ENCODE assay signal across 15 cellular contexts in genomic region chr7:78620931-78621330, GRCh38.
A peak's percentile ranks its signal among the peaks of the same experiment; 100 is the strongest.
DNase-seq lines count a peak whose midpoint lies in the region; ATAC-seq, FAIRE-seq and TF ChIP-seq lines count a peak whose summit lies in the region.
"Had no signal": no experiment of that assay in that cellular context is flagged by ENCODE, and none has a peak within 500 bp of the region (broad histone marks: within the 10 kb centered on the region; RNA-seq: fewer than 3 reads in every experiment).

No MANE protein-coding gene starts in this region.

- TF ChIP-seq POLR2A in HepG2 (IDR thresholded peaks at IDR 0.05; ENCODE audit: insufficient read depth in 1 of 2, low read depth in 2 of 2, low read length in 2 of 2) (no peak), right lobe of liver (IDR thresholded peaks at IDR 0.05) (no peak)

- H3K9me3 Mint-ChIP-seq in activated T-helper 17 cell treated with anti-CD3 and anti-CD28 coated beads, Interleukin-2, amount 50 U/mL, for 72 hours: peaks cover 6% of the 10 kb centered on the region
- H3K9me3 Mint-ChIP-seq: T-helper 2 cell treated with Interferon-gamma antibody and Interleukin-4, amounts not matched to agents 5 μg/mL and 100 μg/mL, for 36 hours had no signal

- no TSS peak for BruUV-seq in HepG2 (replicated peaks; lab: Mats Ljungman, UMichigan)

- intact Hi-C loops in HepG2 (cut with micrococcal nuclease; ENCODE audit: unreplicated experiment) (no loop called here), right lobe of liver (cut with DNase I) (no loop called here)

- POLR2A ChIA-PET in HepG2 (lab: Yijun Ruan, JAX): no interaction called here

- no peaks in the 10 kb centered on the region for H3K36me3 ChIP-seq in HepG2 (replicated peaks in 1 of 2; ENCODE audit: control insufficient read depth in 1 of 2, insufficient read depth in 2 of 2, low read length in 2 of 2)
- no peaks in the 10 kb centered on the region for H3K36me3 ChIP-seq in right lobe of liver

- TF ChIP-seq CTCF in HepG2 (CRISPR knock-in tag; IDR thresholded peaks at IDR 0.05): no peak
- TF ChIP-seq CTCF in right lobe of liver (IDR thresholded peaks at IDR 0.05): no peak
- no peak for TF ChIP-seq CTCF in fibroblast of mammary gland (conservative IDR thresholded peaks at IDR 0.05; ENCODE audit: control insufficient read depth, insufficient read depth, low read depth, low read length)

- H3K4me2 ChIP-seq in HepG2 (ENCODE audit: low read depth, low read length): no peak overlapping the region

- H3K79me2 ChIP-seq in HepG2 (ENCODE audit: insufficient read depth, low read length): no peaks in the 10 kb centered on the region

- in situ Hi-C loops in HepG2 (cut with HindIII; ENCODE audit: extremely low pct_ligation_motif_present, low pct_unique_long_range_greater_than_20kb): no loop called here
- in situ Hi-C loops in SK-MEL-5 (cut with HindIII; ENCODE audit: low pct_unique_long_range_greater_than_20kb, low sequenced_read_pairs): no loop called here

- H3K27me3 Mint-ChIP-seq in activated T-helper 17 cell treated with anti-CD3 and anti-CD28 coated beads, Interleukin-2, amount 50 U/mL, for 72 hours: no peaks in the 10 kb centered on the region
- H3K27me3 Mint-ChIP-seq: activated naive CD8-positive, alpha-beta T cell; stimulated activated naive B cell treated with anti-CD40 and anti-IgM and Interleukin-4, amounts not matched to agents 10 μg/mL and 1 μg/mL and 100 μg/mL, for 72 hours had no signal

- no peak overlapping the region for H3K4me3 Mint-ChIP-seq in activated T-helper 17 cell treated with anti-CD3 and anti-CD28 coated beads, Interleukin-2, amount 50 U/mL, for 72 hours
- H3K4me3 Mint-ChIP-seq: activated naive CD8-positive, alpha-beta T cell; stimulated activated naive B cell treated with anti-CD40 and anti-IgM and Interleukin-4, amounts not matched to agents 10 μg/mL and 1 μg/mL and 100 μg/mL, for 72 hours; T-helper 2 cell treated with Interferon-gamma antibody and Interleukin-4, amounts not matched to agents 5 μg/mL and 100 μg/mL, for 36 hours had no signal

- H4K20me1 ChIP-seq in HepG2 (ENCODE audit: insufficient read depth, low read length): no peaks in the 10 kb centered on the region; the same call in 1 of the 2 replicates

- TF ChIP-seq EP300 in HepG2 (IDR thresholded peaks at IDR 0.05; ENCODE audit: low read depth in 2 of 2, low read length in 2 of 2): no peak
- no peak for TF ChIP-seq EP300 in HepG2 (CRISPR knock-in tag; IDR thresholded peaks at IDR 0.05; ENCODE audit: borderline replicate concordance)

- no peak overlapping the region for H3K9ac ChIP-seq in HepG2 (ENCODE audit: insufficient read depth, low read depth, low read length)

- H3K27ac ChIP-seq in HepG2 (ENCODE audit: extremely low read length, insufficient read depth, low read length) (no peak overlapping the region), right lobe of liver (no peak overlapping the region)
- H3K27ac ChIP-seq: gastroesophageal sphincter had no signal

- no peaks in the 10 kb centered on the region for H3K4me1 Mint-ChIP-seq in activated T-helper 17 cell treated with anti-CD3 and anti-CD28 coated beads, Interleukin-2, amount 50 U/mL, for 72 hours
- H3K4me1 Mint-ChIP-seq: stimulated activated naive B cell treated with anti-CD40 and anti-IgM and Interleukin-4, amounts not matched to agents 10 μg/mL and 1 μg/mL and 100 μg/mL, for 72 hours had no signal

- no peaks in the 10 kb centered on the region for H3K27me3 ChIP-seq in HepG2 (ENCODE audit: control insufficient read depth in 1 of 2, insufficient read depth in 2 of 2, low read length in 2 of 2)
- no peaks in the 10 kb centered on the region for H3K27me3 ChIP-seq in right lobe of liver
- H3K27me3 ChIP-seq: gastroesophageal sphincter had no signal

- peak; percentile 2 for DNase-seq in HepG2 (ENCODE audit: low spot score)
- DNase-seq in right lobe of liver: no peak
- DNase-seq in SK-MEL-5 (ENCODE audit: low read depth, low spot score): peak; percentile 8
- peak; percentile 17 for DNase-seq in fibroblast of mammary gland (ENCODE audit: low read depth)
- peak; percentile 28 for DNase-seq in urothelium cell line (ENCODE audit: low spot score)
- DNase-seq: NCI-H1694 treated with DMSO at 0.1 percent for 48 hours; posterior cingulate gyrus; stimulated activated CD4-positive, alpha-beta T cell treated with anti-CD3 and anti-CD28 coated beads, Interleukin-2, amount 100 ng/mL, for 24 hours; stimulated activated naive B cell treated with anti-CD40 and anti-IgM and Interleukin-4, amounts not matched to agents 10 μg/mL and 1 μg/mL and 100 μg/mL, for 72 hours had no signal

- CTCF ChIA-PET in HepG2 (lab: Yijun Ruan, JAX; ENCODE audit: low intra/inter-chr PET ratio, low total read pairs): no interaction called here

- H3K9me3 ChIP-seq in HepG2 (ENCODE audit: low read length): no peaks in the 10 kb centered on the region
- no peaks in the 10 kb centered on the region for H3K9me3 ChIP-seq in right lobe of liver
- H3K9me3 ChIP-seq: gastroesophageal sphincter had no signal

- WGBS in HepG2 (ENCODE audit: low lambda C conversion rate): 17% methylated on average over 2 of the region's 2 CpGs
- 50% methylated on average over 2 of the region's 2 CpGs for WGBS in right lobe of liver (ENCODE audit: insufficient coverage, low coverage, low lambda C conversion rate, missing lambda C conversion rate)

- TF ChIP-seq RAD21 in HepG2 (CRISPR knock-in tag; IDR thresholded peaks at IDR 0.05): no peak

- H3K36me3 Mint-ChIP-seq in activated T-helper 17 cell treated with anti-CD3 and anti-CD28 coated beads, Interleukin-2, amount 50 U/mL, for 72 hours (ENCODE audit: low read depth): no peaks in the 10 kb centered on the region
- H3K36me3 Mint-ChIP-seq: activated naive CD8-positive, alpha-beta T cell; stimulated activated naive B cell treated with anti-CD40 and anti-IgM and Interleukin-4, amounts not matched to agents 10 μg/mL and 1 μg/mL and 100 μg/mL, for 72 hours had no signal

- H3K4me3 ChIP-seq in HepG2 (replicated peaks in 1 of 3; ENCODE audit: insufficient read depth in 1 of 3, low read depth in 2 of 3, low read length in 3 of 3): no peak overlapping the region
- H3K4me3 ChIP-seq in right lobe of liver: no peak overlapping the region
- H3K4me3 ChIP-seq in fibroblast of mammary gland (ENCODE audit: control insufficient read depth, low read depth, low read length): no peak overlapping the region
- H3K4me3 ChIP-seq: gastroesophageal sphincter had no signal

- FAIRE-seq in HepG2 (lab: Jason Lieb, UNC): no peak
- no peak for FAIRE-seq in urothelium cell line (lab: Jason Lieb, UNC)

- H3K27ac Mint-ChIP-seq in activated T-helper 17 cell treated with anti-CD3 and anti-CD28 coated beads, Interleukin-2, amount 50 U/mL, for 72 hours: no peak overlapping the region
- H3K27ac Mint-ChIP-seq: activated naive CD8-positive, alpha-beta T cell; stimulated activated naive B cell treated with anti-CD40 and anti-IgM and Interleukin-4, amounts not matched to agents 10 μg/mL and 1 μg/mL and 100 μg/mL, for 72 hours; T-helper 2 cell treated with Interferon-gamma antibody and Interleukin-4, amounts not matched to agents 5 μg/mL and 100 μg/mL, for 36 hours had no signal

- no peaks in the 10 kb centered on the region for H3K4me1 ChIP-seq in HepG2 (ENCODE audit: insufficient read depth, low read length)
- no peaks in the 10 kb centered on the region for H3K4me1 ChIP-seq in right lobe of liver
- H3K4me1 ChIP-seq: gastroesophageal sphincter had no signal

- no peak overlapping the region for H2AFZ ChIP-seq in HepG2 (ENCODE audit: low read length)

- no peak for ATAC-seq in HepG2
- no peak for ATAC-seq in right lobe of liver
- ATAC-seq in activated T-helper 17 cell treated with anti-CD3 and anti-CD28 coated beads, Interleukin-2, amount 50 U/mL, for 72 hours (replicated peaks): no peak
- no peak for ATAC-seq in HG02852 (IDR thresholded peaks at IDR 0.05; ENCODE audit: unreplicated experiment)
- no peak for ATAC-seq in GM19463 (IDR thresholded peaks at IDR 0.05; ENCODE audit: unreplicated experiment)
- ATAC-seq: gastroesophageal sphincter; stimulated activated naive B cell treated with anti-CD40 and anti-IgM and Interleukin-4, amounts not matched to agents 10 μg/mL and 1 μg/mL and 100 μg/mL, for 72 hours had no signal

TF ChIP-seq in HepG2, 621 proteins besides CTCF, POLR2A, EP300 and RAD21:
- TF ChIP-seq, protein P1, sequence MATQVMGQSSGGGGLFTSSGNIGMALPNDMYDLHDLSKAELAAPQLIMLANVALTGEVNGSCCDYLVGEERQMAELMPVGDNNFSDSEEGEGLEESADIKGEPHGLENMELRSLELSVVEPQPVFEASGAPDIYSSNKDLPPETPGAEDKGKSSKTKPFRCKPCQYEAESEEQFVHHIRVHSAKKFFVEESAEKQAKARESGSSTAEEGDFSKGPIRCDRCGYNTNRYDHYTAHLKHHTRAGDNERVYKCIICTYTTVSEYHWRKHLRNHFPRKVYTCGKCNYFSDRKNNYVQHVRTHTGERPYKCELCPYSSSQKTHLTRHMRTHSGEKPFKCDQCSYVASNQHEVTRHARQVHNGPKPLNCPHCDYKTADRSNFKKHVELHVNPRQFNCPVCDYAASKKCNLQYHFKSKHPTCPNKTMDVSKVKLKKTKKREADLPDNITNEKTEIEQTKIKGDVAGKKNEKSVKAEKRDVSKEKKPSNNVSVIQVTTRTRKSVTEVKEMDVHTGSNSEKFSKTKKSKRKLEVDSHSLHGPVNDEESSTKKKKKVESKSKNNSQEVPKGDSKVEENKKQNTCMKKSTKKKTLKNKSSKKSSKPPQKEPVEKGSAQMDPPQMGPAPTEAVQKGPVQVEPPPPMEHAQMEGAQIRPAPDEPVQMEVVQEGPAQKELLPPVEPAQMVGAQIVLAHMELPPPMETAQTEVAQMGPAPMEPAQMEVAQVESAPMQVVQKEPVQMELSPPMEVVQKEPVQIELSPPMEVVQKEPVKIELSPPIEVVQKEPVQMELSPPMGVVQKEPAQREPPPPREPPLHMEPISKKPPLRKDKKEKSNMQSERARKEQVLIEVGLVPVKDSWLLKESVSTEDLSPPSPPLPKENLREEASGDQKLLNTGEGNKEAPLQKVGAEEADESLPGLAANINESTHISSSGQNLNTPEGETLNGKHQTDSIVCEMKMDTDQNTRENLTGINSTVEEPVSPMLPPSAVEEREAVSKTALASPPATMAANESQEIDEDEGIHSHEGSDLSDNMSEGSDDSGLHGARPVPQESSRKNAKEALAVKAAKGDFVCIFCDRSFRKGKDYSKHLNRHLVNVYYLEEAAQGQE (IDR thresholded peaks at IDR 0.05; ENCODE audit: borderline replicate concordance in 1 of 2, low read depth in 1 of 2, low read length in 2 of 2): peak; percentile 63 to 96
- TF ChIP-seq NR1H2 (CRISPR knock-in tag; IDR thresholded peaks at IDR 0.05; ENCODE audit: borderline replicate concordance, low read depth): no peak
- peak; percentile 95 for TF ChIP-seq MIER2 (CRISPR knock-in tag; IDR thresholded peaks at IDR 0.05)
- TF ChIP-seq EHMT2 (IDR thresholded peaks at IDR 0.05; ENCODE audit: borderline replicate concordance, low read depth, low read length): peak; percentile 94

Comparison
In these comparisons a context has a peak if more than half of its experiments do, and no peak if none do; other contexts are left out.
1. DNase-seq: peak in HepG2 (single experiment), SK-MEL-5 (single experiment), fibroblast of mammary gland (single experiment) and urothelium cell line (single experiment); none in right lobe of liver (0 of 3).